24 cellular contexts compared by ENCODE assay signal in genomic region chr11:75150079-75150478, GRCh38. TPM values are rescaled to one million over a fixed set of nuclear protein-coding genes. Genes with fewer than 3 reads are reported as not detected.
DNase-seq lines count a peak whose midpoint lies in the region; ATAC-seq and TF ChIP-seq lines count a peak whose summit lies in the region.
"Had no signal": no experiment of that assay in that cellular context is flagged by ENCODE, and none has a peak within 500 bp of the region (broad histone marks: within the 10 kb centered on the region; RNA-seq: fewer than 3 reads in every experiment).

No MANE protein-coding gene starts in this region.

- no TSS peak for BruUV-seq in Caco-2 (replicated peaks; lab: Mats Ljungman, UMichigan)

- no peaks in the 10 kb centered on the region for H3K9me3 ChIP-seq in Caco-2
- H3K9me3 ChIP-seq in colonic mucosa: no peaks in the 10 kb centered on the region

- H3K36me3 Mint-ChIP-seq in Caco-2 (ENCODE audit: insufficient read depth, unreplicated experiment): peaks cover 12% of the 10 kb centered on the region
- H3K36me3 Mint-ChIP-seq: CD8-positive, alpha-beta T cell; IgD-negative memory B cell had no signal

- H3K4me1 ChIP-seq in Caco-2: peaks cover 99% of the 10 kb centered on the region
- peaks cover 19% of the 10 kb centered on the region for H3K4me1 ChIP-seq in colonic mucosa
- H3K4me1 ChIP-seq in rectal smooth muscle tissue (ENCODE audit: control insufficient read depth, insufficient read depth, low read length): no peaks in the 10 kb centered on the region

- H3K9ac ChIP-seq in colonic mucosa (ENCODE audit: low read depth in 2 of 2, low read length in 2 of 2): peak overlapping the region; percentile 48 to 61
- no peak overlapping the region for H3K9ac ChIP-seq in rectal smooth muscle tissue (ENCODE audit: low read length)
- H3K9ac ChIP-seq: GM23248 had no signal

- H3K4me1 Mint-ChIP-seq in Caco-2 (ENCODE audit: low read depth, unreplicated experiment): peaks cover 59% of the 10 kb centered on the region
- H3K4me1 Mint-ChIP-seq: IgD-negative memory B cell had no signal

- no peak for TF ChIP-seq CTCF in Caco-2 (IDR thresholded peaks at IDR 0.05; ENCODE audit: insufficient read depth in 1 of 2, low read depth in 1 of 2, low read length in 1 of 2, severe bottlenecking in 1 of 2, unreplicated experiment in 1 of 2)
- no peak for TF ChIP-seq CTCF in colonic mucosa (IDR thresholded peaks at IDR 0.05)

- ATAC-seq in left colon (peak; percentile 57), HG02840 (IDR thresholded peaks at IDR 0.05; ENCODE audit: low FRiP score, unreplicated experiment) (no peak), HG03159 (IDR thresholded peaks at IDR 0.05; ENCODE audit: unreplicated experiment) (no peak)
- ATAC-seq: CD8-positive, alpha-beta T cell; Panc1 had no signal

- DNase-seq in Caco-2 (no peak), colonic mucosa (peak; percentile 68), left colon (peak; percentile 64 to 68), NCI-H2081 (lab: John Stamatoyannopoulos, UW) (no peak), hepatic stellate cell (ENCODE audit: low spot score) (no peak)
- DNase-seq: AML-193; Calu3; CD8-positive, alpha-beta T cell; DMS153; GM23248; H9; HFFc6; NCI-H1105; NCI-H146; NCI-H2029; NCI-H226; NCI-H524 treated with DMSO at 0.1 percent for 48 hours; NCI-H82 had no signal

- no peaks in the 10 kb centered on the region for H3K27me3 ChIP-seq in Caco-2 (replicated peaks; ENCODE audit: control insufficient read depth, insufficient read depth, low read length)
- no peaks in the 10 kb centered on the region for H3K27me3 ChIP-seq in colonic mucosa
- H3K27me3 ChIP-seq in rectal smooth muscle tissue (ENCODE audit: control insufficient read depth, insufficient read depth, low read length): no peaks in the 10 kb centered on the region

- no peaks in the 10 kb centered on the region for H3K27me3 Mint-ChIP-seq in Caco-2 (ENCODE audit: insufficient read depth, unreplicated experiment)

- no peaks in the 10 kb centered on the region for H3K9me3 Mint-ChIP-seq in Caco-2 (ENCODE audit: unreplicated experiment)
- H3K9me3 Mint-ChIP-seq: CD8-positive, alpha-beta T cell; H9; HFFc6; IgD-negative memory B cell had no signal

- H3K4me3 ChIP-seq in Caco-2 (ENCODE audit: low read depth, low read length): no peak overlapping the region
- H3K4me3 ChIP-seq in colonic mucosa: no peak overlapping the region
- peak overlapping the region; percentile 10 for H3K4me3 ChIP-seq in rectal smooth muscle tissue (ENCODE audit: low read length)
- H3K4me3 ChIP-seq: GM23248 had no signal

- no peak overlapping the region for H3K4me3 Mint-ChIP-seq in Caco-2 (ENCODE audit: unreplicated experiment)
- H3K4me3 Mint-ChIP-seq: CD8-positive, alpha-beta T cell; H9; HFFc6; IgD-negative memory B cell had no signal

- CTCF ChIA-PET in Caco-2 (lab: Charles Lee): interaction anchor here (0.8 to 7.1 kb wide), 6 partner anchors 10 to 99 kb away, joined by 3 to 101 read pairs (median 5); no protein-coding TSS in a partner anchor

- POLR2A ChIA-PET in Caco-2 (lab: Charles Lee): interaction anchor here (0.9 kb wide), 1 partner anchor 10 kb away, joined by 3 read pairs; no protein-coding TSS in a partner anchor

- intact Hi-C loops in Caco-2 (cut with micrococcal nuclease; ENCODE audit: unreplicated experiment) (no loop called here), colonic mucosa (cut with DNase I) (no loop called here), left colon (cut with DNase I, micrococcal nuclease) (no loop called here)

- H3K36me3 ChIP-seq in Caco-2 (ENCODE audit: control insufficient read depth, insufficient read depth, low read length) (no peaks in the 10 kb centered on the region), colonic mucosa (no peaks in the 10 kb centered on the region), rectal smooth muscle tissue (ENCODE audit: control insufficient read depth, insufficient read depth, low read length) (no peaks in the 10 kb centered on the region)

- peak overlapping the region; percentile 83 for H3K27ac ChIP-seq in colonic mucosa
- H3K27ac ChIP-seq in rectal smooth muscle tissue (ENCODE audit: low read depth, low read length): no peak overlapping the region
- H3K27ac ChIP-seq: GM23248 had no signal

- peak overlapping the region; percentile 5 for H3K27ac Mint-ChIP-seq in Caco-2 (ENCODE audit: unreplicated experiment)
- H3K27ac Mint-ChIP-seq: CD8-positive, alpha-beta T cell; HFFc6; IgD-negative memory B cell had no signal

RNA-seq across cellular contexts. Expression of gene SLCO2B1, which starts 0.8 kb away (rescaled TPM):
- total RNA-seq in Caco-2 (2022) (231 and 277 TPM in 2 replicates), colonic mucosa (10 to 100 TPM; 37.6 to 50.3 TPM), left colon (10 to 100 TPM; 65.9 to 71.5 TPM)
- total RNA-seq: CD8-positive, alpha-beta T cell; GM23248; H9; HFFc6 had no signal

RNA-seq across cellular contexts. Expression of gene OR2AT4, which starts 53.4 kb away (rescaled TPM):
- total RNA-seq in Caco-2 (2022) (not detected in 2 replicates), colonic mucosa (not detected), left colon (not detected)
- total RNA-seq: A172; Calu3; CD8-positive, alpha-beta T cell; GM23248; H9; HFFc6 had no signal

Comparison
In these comparisons a context has a peak if more than half of its experiments do, and no peak if none do; other contexts are left out.
1. DNase-seq: peak in colonic mucosa (single experiment) and left colon (2 of 2); none in Caco-2 (0 of 2), NCI-H2081 (0 of 2) and hepatic stellate cell (single experiment).